ENCODE assay signal across 38 cellular contexts in the genomic region with DNA sequence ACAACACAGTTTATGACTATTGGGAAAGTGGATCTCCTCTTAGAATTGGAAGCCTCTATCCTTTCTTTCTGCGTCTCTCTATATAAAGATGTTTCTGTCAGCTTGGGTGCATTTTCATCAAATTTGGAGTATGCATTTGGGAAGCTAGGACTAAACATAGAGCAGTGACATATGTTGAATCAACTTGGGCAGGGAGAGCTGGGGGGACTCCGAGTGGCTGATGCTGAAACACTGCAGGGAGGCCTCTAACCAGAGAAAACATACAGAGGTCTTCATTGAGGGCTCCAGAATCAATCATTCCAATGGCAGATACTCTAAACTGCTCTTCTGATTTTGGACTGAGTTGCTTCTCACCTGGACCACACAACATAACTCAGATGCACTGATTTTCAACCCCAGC.
"Had no signal": no experiment of that assay in that cellular context is flagged by ENCODE, and none has a peak within 500 bp of the region (broad histone marks: within the 10 kb centered on the region; RNA-seq: fewer than 3 reads in every experiment).

No MANE protein-coding gene starts in this region.

- FAIRE-seq: bronchial epithelial cell had no signal

- H3K4me1 Mint-ChIP-seq: activated CD4-positive, alpha-beta memory T cell treated with anti-CD3 and anti-CD28 coated beads, Interleukin-2, amount 10 ng/mL, durations not matched to agents 7 days and 5 days; activated CD4-positive, alpha-beta T cell treated with anti-CD3 and anti-CD28 coated beads for 36 hours; activated CD4-positive, alpha-beta T cell treated with anti-CD3 and anti-CD28 coated beads, Interleukin-2, amount 10 ng/mL, durations not matched to agents 7 days and 5 days; activated CD8-positive, alpha-beta memory T cell treated with anti-CD3 and anti-CD28 coated beads, Interleukin-2, amount 10 ng/mL, durations not matched to agents 7 days and 5 days; activated naive CD4-positive, alpha-beta T cell treated with anti-CD3 and anti-CD28 coated beads, Interleukin-2, amount 10 ng/mL, durations not matched to agents 7 days and 5 days; activated naive CD4-positive, alpha-beta T cell treated with anti-CD3 and anti-CD28 coated beads, Interleukin-2, amount 50 U/mL, for 24 hours; activated naive CD8-positive, alpha-beta T cell treated with anti-CD3 and anti-CD28 coated beads, Interleukin-2, amount 10 ng/mL, durations not matched to agents 7 days and 5 days; activated naive CD8-positive, alpha-beta T cell treated with anti-CD3 and anti-CD28 coated beads, Interleukin-2, amount 50 U/mL, for 24 hours; brain; central memory CD8-positive, alpha-beta T cell; WTC11 had no signal

- H3K9me3 ChIP-seq: ascending aorta had no signal

- H3K27me3 ChIP-seq: ascending aorta, cardiac muscle cell had no signal

- H3K36me3 ChIP-seq: ascending aorta, cardiac muscle cell, WERI-Rb-1 had no signal

- H3K36me3 Mint-ChIP-seq: activated CD8-positive, alpha-beta memory T cell treated with anti-CD3 and anti-CD28 coated beads, Interleukin-2, amount 10 ng/mL, durations not matched to agents 7 days and 5 days; activated naive CD4-positive, alpha-beta T cell treated with anti-CD3 and anti-CD28 coated beads, Interleukin-2, amount 10 ng/mL, durations not matched to agents 7 days and 5 days; activated naive CD4-positive, alpha-beta T cell treated with anti-CD3 and anti-CD28 coated beads, Interleukin-2, amount 50 U/mL, for 24 hours; activated naive CD8-positive, alpha-beta T cell; activated naive CD8-positive, alpha-beta T cell treated with anti-CD3 and anti-CD28 coated beads, Interleukin-2, amount 10 ng/mL, durations not matched to agents 7 days and 5 days; brain; WTC11 had no signal

- H3K4me1 ChIP-seq: ascending aorta had no signal

- H3K4me3 Mint-ChIP-seq: activated CD4-positive, alpha-beta memory T cell treated with anti-CD3 and anti-CD28 coated beads, Interleukin-2, amount 10 ng/mL, durations not matched to agents 7 days and 5 days; activated CD4-positive, alpha-beta T cell treated with anti-CD3 and anti-CD28 coated beads for 36 hours; activated CD4-positive, alpha-beta T cell treated with anti-CD3 and anti-CD28 coated beads, Interleukin-2, amount 10 ng/mL, durations not matched to agents 7 days and 5 days; activated CD8-positive, alpha-beta memory T cell treated with anti-CD3 and anti-CD28 coated beads, Interleukin-2, amount 10 ng/mL, durations not matched to agents 7 days and 5 days; activated CD8-positive, alpha-beta T cell treated with anti-CD3 and anti-CD28 coated beads, Interleukin-2, amount 10 ng/mL, durations not matched to agents 7 days and 5 days; activated naive CD4-positive, alpha-beta T cell treated with anti-CD3 and anti-CD28 coated beads, Interleukin-2, amount 10 ng/mL, durations not matched to agents 7 days and 5 days; activated naive CD4-positive, alpha-beta T cell treated with anti-CD3 and anti-CD28 coated beads, Interleukin-2, amount 50 U/mL, for 24 hours; activated naive CD8-positive, alpha-beta T cell; activated naive CD8-positive, alpha-beta T cell treated with anti-CD3 and anti-CD28 coated beads, Interleukin-2, amount 10 ng/mL, durations not matched to agents 7 days and 5 days; activated naive CD8-positive, alpha-beta T cell treated with anti-CD3 and anti-CD28 coated beads, Interleukin-2, amount 50 U/mL, for 24 hours; activated T-cell treated with anti-CD3 and anti-CD28 coated beads, Interleukin-2, amount 50 U/mL, for 24 hours; brain; central memory CD8-positive, alpha-beta T cell; T-helper 1 cell treated with Interleukin-12 subunit alpha and Interleukin-12 subunit beta and Interleukin-4 antibody, amounts not matched to agents 30 μg/mL and 1 μg/mL, for 36 hours; T-helper 2 cell treated with Interferon-gamma antibody and Interleukin-4, amounts not matched to agents 5 μg/mL and 100 μg/mL, for 36 hours; WTC11 had no signal

- H3K9me3 Mint-ChIP-seq: activated CD4-positive, alpha-beta T cell treated with anti-CD3 and anti-CD28 coated beads, Interleukin-2, amount 10 ng/mL, durations not matched to agents 7 days and 5 days; activated naive CD4-positive, alpha-beta T cell treated with anti-CD3 and anti-CD28 coated beads, Interleukin-2, amount 10 ng/mL, durations not matched to agents 7 days and 5 days; T-helper 1 cell treated with Interleukin-12 subunit alpha and Interleukin-12 subunit beta and Interleukin-4 antibody, amounts not matched to agents 30 μg/mL and 1 μg/mL, for 36 hours; T-helper 2 cell treated with Interferon-gamma antibody and Interleukin-4, amounts not matched to agents 5 μg/mL and 100 μg/mL, for 36 hours; WTC11 had no signal

- H3K27me3 Mint-ChIP-seq: activated CD4-positive, alpha-beta memory T cell treated with anti-CD3 and anti-CD28 coated beads, Interleukin-2, amount 10 ng/mL, durations not matched to agents 7 days and 5 days; activated CD4-positive, alpha-beta T cell treated with anti-CD3 and anti-CD28 coated beads for 36 hours; activated CD4-positive, alpha-beta T cell treated with anti-CD3 and anti-CD28 coated beads, Interleukin-2, amount 10 ng/mL, durations not matched to agents 7 days and 5 days; activated CD8-positive, alpha-beta memory T cell treated with anti-CD3 and anti-CD28 coated beads, Interleukin-2, amount 10 ng/mL, durations not matched to agents 7 days and 5 days; activated naive CD4-positive, alpha-beta T cell treated with anti-CD3 and anti-CD28 coated beads, Interleukin-2, amount 10 ng/mL, durations not matched to agents 7 days and 5 days; activated naive CD4-positive, alpha-beta T cell treated with anti-CD3 and anti-CD28 coated beads, Interleukin-2, amount 50 U/mL, for 24 hours; activated naive CD8-positive, alpha-beta T cell treated with anti-CD3 and anti-CD28 coated beads, Interleukin-2, amount 10 ng/mL, durations not matched to agents 7 days and 5 days; activated naive CD8-positive, alpha-beta T cell treated with anti-CD3 and anti-CD28 coated beads, Interleukin-2, amount 50 U/mL, for 24 hours; activated T-cell treated with anti-CD3 and anti-CD28 coated beads, Interleukin-2, amount 50 U/mL, for 24 hours; brain; central memory CD8-positive, alpha-beta T cell had no signal

- DNase-seq: activated CD4-positive, alpha-beta memory T cell treated with anti-CD3 and anti-CD28 coated beads, Interleukin-2, amount 10 ng/mL, durations not matched to agents 7 days and 5 days; activated CD4-positive, alpha-beta T cell treated with anti-CD3 and anti-CD28 coated beads for 1 hour; activated CD4-positive, alpha-beta T cell treated with anti-CD3 and anti-CD28 coated beads for 36 hours; activated CD4-positive, alpha-beta T cell treated with anti-CD3 and anti-CD28 coated beads for 48 hours; activated CD4-positive, alpha-beta T cell treated with anti-CD3 and anti-CD28 coated beads, Interleukin-2, amount 10 ng/mL, durations not matched to agents 7 days and 5 days; activated CD4-positive, alpha-beta T cell treated with anti-CD3 and anti-CD28 coated beads, Interleukin-2, amount 50 U/mL, for 48 hours; activated CD4-positive, CD25-positive, alpha-beta regulatory T cell; activated CD8-positive, alpha-beta memory T cell treated with anti-CD3 and anti-CD28 coated beads for 24 hours; activated CD8-positive, alpha-beta memory T cell treated with anti-CD3 and anti-CD28 coated beads, Interleukin-2, amount 10 ng/mL, durations not matched to agents 7 days and 5 days; activated CD8-positive, alpha-beta memory T cell treated with anti-CD3 and anti-CD28 coated beads, Interleukin-2, amount 50 U/mL, for 48 hours; activated CD8-positive, alpha-beta T cell treated with anti-CD3 and anti-CD28 coated beads, Interleukin-2, amount 10 ng/mL, durations not matched to agents 7 days and 5 days; activated effector memory CD4-positive, alpha-beta T cell treated with Interleukin-2 at 50 U/mL for 16 hours; activated gamma-delta T cell; activated naive CD4-positive, alpha-beta T cell treated with anti-CD3 and anti-CD28 coated beads, Interleukin-2, amount 10 ng/mL, durations not matched to agents 7 days and 5 days; activated naive CD4-positive, alpha-beta T cell treated with Interleukin-2 at 50 U/mL for 16 hours; activated naive CD8-positive, alpha-beta T cell treated with anti-CD3 and anti-CD28 coated beads, Interleukin-2, amount 10 ng/mL, durations not matched to agents 7 days and 5 days; activated naive CD8-positive, alpha-beta T cell treated with anti-CD3 and anti-CD28 coated beads, Interleukin-2, amount 50 U/mL, for 24 hours; activated T-cell treated with anti-CD3 and anti-CD28 coated beads, Interleukin-2, amount 50 U/mL, for 24 hours; activated T-cell treated with anti-CD3 and anti-CD28 coated beads, Interleukin-2, amount 50 U/mL, for 48 hours; amygdala; caudate nucleus; cerebellar nuclear complex; T-helper 1 cell; T-helper 2 cell; T-helper 9 cell; WERI-Rb-1 had no signal

- ATAC-seq: activated CD4-positive, alpha-beta T cell treated with anti-CD3 and anti-CD28 coated beads for 36 hours; activated CD4-positive, CD25-positive, alpha-beta regulatory T cell treated with anti-CD3 and anti-CD28 coated beads, Interleukin-2, amount 50 U/mL, for 24 hours; activated CD8-positive, alpha-beta memory T cell treated with anti-CD3 and anti-CD28 coated beads, Interleukin-2, amount 10 ng/mL, durations not matched to agents 7 days and 5 days; activated CD8-positive, alpha-beta T cell treated with anti-CD3 and anti-CD28 coated beads, Interleukin-2, amount 10 ng/mL, durations not matched to agents 7 days and 5 days; activated naive CD8-positive, alpha-beta T cell treated with anti-CD3 and anti-CD28 coated beads, Interleukin-2, amount 50 U/mL, for 24 hours; WTC11 had no signal

- H3K27ac Mint-ChIP-seq: activated CD4-positive, alpha-beta memory T cell treated with anti-CD3 and anti-CD28 coated beads, Interleukin-2, amount 10 ng/mL, durations not matched to agents 7 days and 5 days; activated CD4-positive, alpha-beta T cell treated with anti-CD3 and anti-CD28 coated beads for 36 hours; activated CD4-positive, alpha-beta T cell treated with anti-CD3 and anti-CD28 coated beads, Interleukin-2, amount 10 ng/mL, durations not matched to agents 7 days and 5 days; activated CD8-positive, alpha-beta memory T cell treated with anti-CD3 and anti-CD28 coated beads, Interleukin-2, amount 10 ng/mL, durations not matched to agents 7 days and 5 days; activated CD8-positive, alpha-beta T cell treated with anti-CD3 and anti-CD28 coated beads, Interleukin-2, amount 10 ng/mL, durations not matched to agents 7 days and 5 days; activated naive CD4-positive, alpha-beta T cell treated with anti-CD3 and anti-CD28 coated beads, Interleukin-2, amount 10 ng/mL, durations not matched to agents 7 days and 5 days; activated naive CD4-positive, alpha-beta T cell treated with anti-CD3 and anti-CD28 coated beads, Interleukin-2, amount 50 U/mL, for 24 hours; activated naive CD8-positive, alpha-beta T cell; activated naive CD8-positive, alpha-beta T cell treated with anti-CD3 and anti-CD28 coated beads, Interleukin-2, amount 10 ng/mL, durations not matched to agents 7 days and 5 days; activated naive CD8-positive, alpha-beta T cell treated with anti-CD3 and anti-CD28 coated beads, Interleukin-2, amount 50 U/mL, for 24 hours; activated T-cell treated with anti-CD3 and anti-CD28 coated beads, Interleukin-2, amount 50 U/mL, for 24 hours; activated T-helper 2 cell treated with anti-CD3 and anti-CD28 coated beads, Interferon-gamma antibody, Interleukin-2, Interleukin-4, amounts not matched to agents 10 μg/mL and 5 μg/mL and 100 μg/mL, durations not matched to agents 14 hours and 24 hours and 36 hours; brain; T-helper 1 cell treated with Interleukin-12 subunit alpha and Interleukin-12 subunit beta and Interleukin-4 antibody, amounts not matched to agents 30 μg/mL and 1 μg/mL, for 36 hours; T-helper 2 cell treated with Interferon-gamma antibody and Interleukin-4, amounts not matched to agents 5 μg/mL and 100 μg/mL, for 36 hours; WTC11 had no signal

- H3K4me3 ChIP-seq: ascending aorta, cardiac muscle cell had no signal

- H3K27ac ChIP-seq: ascending aorta, cardiac muscle cell, WERI-Rb-1 had no signal
